1 cellular context compared by ENCODE assay signal in genomic region chr11:111601979-111602864, GRCh38.
TF ChIP-seq lines count a peak whose summit lies in the region.

SIK2 (plus strand) TSS chr11:111602449; CDS start chr11:111602564, 115 bp downstream.

TF ChIP-seq in HepG2, 621 proteins besides CTCF, POLR2A, EP300 and RAD21 (continued from another document and continues in another):
- TF ChIP-seq ZBTB34 (CRISPR knock-in tag; IDR thresholded peaks at IDR 0.05) (peak; percentile 79; the same call in 1 of the 2 replicates), YY1 (IDR thresholded peaks at IDR 0.05; ENCODE audit: insufficient read depth, insufficient replicate concordance, low read depth, low read length) (peak; percentile 69), ARID3A (IDR thresholded peaks at IDR 0.05; ENCODE audit: low read depth, low read length) (peak; percentile 66; the same call in 1 of the 2 replicates), ZKSCAN8 (CRISPR knock-in tag; IDR thresholded peaks at IDR 0.05; ENCODE audit: borderline replicate concordance) (peak; percentile 57; the same call in 1 of the 2 replicates), SOX6 (IDR thresholded peaks at IDR 0.05) (no peak), SOX6 (CRISPR knock-in tag; IDR thresholded peaks at IDR 0.05) (peak; percentile 83), YEATS2 (CRISPR knock-in tag; IDR thresholded peaks at IDR 0.05; ENCODE audit: borderline replicate concordance) (peak; percentile 72), KDM5A (IDR thresholded peaks at IDR 0.05; ENCODE audit: borderline replicate concordance, low read length) (peak; percentile 28; the same call in 1 of the 2 replicates), CC2D1A (CRISPR knock-in tag; IDR thresholded peaks at IDR 0.05) (no peak), DR1 (CRISPR knock-in tag; IDR thresholded peaks at IDR 0.05) (peak; percentile 61; the same call in 1 of the 2 replicates), GMEB1 (CRISPR knock-in tag; IDR thresholded peaks at IDR 0.05; ENCODE audit: borderline replicate concordance) (peak; percentile 84), ZHX1 (CRISPR knock-in tag; IDR thresholded peaks at IDR 0.05; ENCODE audit: low read depth) (peak; percentile 80), ZNF724P (CRISPR knock-in tag; IDR thresholded peaks at IDR 0.05; ENCODE audit: borderline replicate concordance) (peak; percentile 87; the same call in 1 of the 2 replicates), ZNF329 (CRISPR knock-in tag; IDR thresholded peaks at IDR 0.05; ENCODE audit: low read depth) (peak; percentile 79), MIER3 (CRISPR knock-in tag; IDR thresholded peaks at IDR 0.05; ENCODE audit: borderline replicate concordance) (peak; percentile 50; the same call in 1 of the 2 replicates), ATF7 (IDR thresholded peaks at IDR 0.05) (no peak), ATF7 (CRISPR knock-in tag; IDR thresholded peaks at IDR 0.05) (0 out of 2 replicates have a peak, but pooled peaks have one; percentile 37), ZNF580 (CRISPR knock-in tag; IDR thresholded peaks at IDR 0.05; ENCODE audit: borderline replicate concordance, low read depth) (peak; percentile 80; the same call in 1 of the 2 replicates), ZXDC (CRISPR knock-in tag; IDR thresholded peaks at IDR 0.05) (no peak), ZNF501 (CRISPR knock-in tag; IDR thresholded peaks at IDR 0.05) (peak; percentile 63), ZNF138 (CRISPR knock-in tag; IDR thresholded peaks at IDR 0.05; ENCODE audit: low read depth) (0 out of 2 replicates have a peak, but pooled peaks have one; percentile 28), TFAP4 (IDR thresholded peaks at IDR 0.05; ENCODE audit: borderline replicate concordance, low read depth) (peak; percentile 18; the same call in 1 of the 2 replicates), ATF2 (CRISPR knock-in tag; IDR thresholded peaks at IDR 0.05) (peak; percentile 81; the same call in 1 of the 2 replicates), TOPORS (CRISPR knock-in tag; IDR thresholded peaks at IDR 0.05) (peak; percentile 85), ZBED4 (CRISPR knock-in tag; IDR thresholded peaks at IDR 0.05; ENCODE audit: borderline replicate concordance) (peak; percentile 46; the same call in 1 of the 2 replicates), HNF4A (CRISPR knock-in tag; IDR thresholded peaks at IDR 0.05) (peak; percentile 37), PAXIP1 (CRISPR knock-in tag; conservative IDR thresholded peaks at IDR 0.05) (peak; percentile 51; the same call in 1 of the 2 replicates), NFE2L2 (IDR thresholded peaks at IDR 0.05; ENCODE audit: low read length) (no peak), ATF3 (CRISPR knock-in tag; IDR thresholded peaks at IDR 0.05) (peak; percentile 28; the same call in 1 of the 2 replicates), CCDC6 (CRISPR knock-in tag; IDR thresholded peaks at IDR 0.05) (peak; percentile 88; the same call in 1 of the 2 replicates), ZNF747 (CRISPR knock-in tag; IDR thresholded peaks at IDR 0.05; ENCODE audit: borderline replicate concordance) (peak; percentile 68; the same call in 1 of the 2 replicates)
